In the genomic region with DNA sequence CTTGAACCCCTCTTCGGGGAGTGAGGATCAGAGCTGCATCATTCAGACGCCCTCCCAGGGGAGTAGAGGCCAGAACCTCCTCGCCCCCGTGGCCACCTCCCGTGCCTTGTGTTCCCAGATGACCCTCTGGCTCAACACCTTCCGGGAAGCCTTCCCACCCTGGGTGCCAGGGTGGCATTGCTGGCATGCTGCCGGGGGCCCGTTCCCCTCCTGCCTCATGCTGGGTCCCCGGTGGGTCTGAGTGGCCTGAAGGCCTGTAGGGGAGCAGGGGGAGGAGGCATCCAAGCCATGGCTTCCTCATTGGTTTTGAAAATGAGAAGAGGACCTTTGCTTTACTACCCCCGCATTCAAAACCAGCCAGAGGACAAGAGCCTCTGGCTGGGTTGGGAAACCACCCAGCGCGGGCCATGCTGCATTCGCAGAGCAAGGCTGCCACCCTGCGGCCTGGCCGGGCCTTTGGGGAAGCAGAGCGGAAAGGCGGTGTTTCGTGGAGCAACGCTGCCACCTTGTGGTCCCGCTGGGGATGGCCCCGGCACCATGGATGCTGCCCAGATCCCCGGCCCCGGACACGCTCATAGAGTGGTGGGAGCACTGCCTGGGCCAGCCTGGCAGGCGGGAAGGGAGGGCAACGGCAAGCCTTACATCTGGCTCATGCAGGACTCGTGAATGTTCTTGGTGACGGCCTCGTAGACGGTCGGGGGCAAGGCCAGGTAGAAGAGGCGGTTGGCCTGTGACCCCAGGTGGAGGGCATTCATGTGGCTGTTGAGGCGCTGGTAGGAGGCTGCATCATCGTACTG, we compare ENCODE assay signal across 8 cellular contexts. TPM values are rescaled to one million over a fixed set of nuclear protein-coding genes. Genes with fewer than 3 reads are reported as not detected.
DNase-seq lines count a peak whose midpoint lies in the region; ATAC-seq, FAIRE-seq and TF ChIP-seq lines count a peak whose summit lies in the region.

No MANE protein-coding gene starts in this region.

- POLR2A ChIA-PET in BJ (lab: Charles Lee) (no interaction called here), HepG2 (lab: Yijun Ruan, JAX) (no interaction called here)
- POLR2A ChIA-PET in activated CD4-positive, alpha-beta T cell treated with anti-CD3 and anti-CD28 coated beads for 36 hours (lab: Charles Lee), result no interaction called here

- no peaks in the 10 kb centered on the region for H3K9me3 ChIP-seq in HepG2 (ENCODE audit: low read length)

- CTCF ChIA-PET in BJ (lab: Yijun Ruan, JAX) (interaction anchor here (0.9 to 1.7 kb wide), 4 partner anchors 44 to 161 kb away, joined by 3 to 9 read pairs (median 5); a partner anchor contains a TSS), HepG2 (lab: Yijun Ruan, JAX; ENCODE audit: low intra/inter-chr PET ratio, low total read pairs) (interaction anchor here (0.9 to 3.9 kb wide), 9 partner anchors 48 to 398 kb away, joined by 3 to 55 read pairs (median 4); a partner anchor contains a TSS)
- CTCF ChIA-PET in activated CD4-positive, alpha-beta T cell treated with anti-CD3 and anti-CD28 coated beads for 36 hours (lab: Charles Lee), result interaction anchor here (0.6 to 1.1 kb wide), 3 partner anchors 70 to 127 kb away, joined by 3 to 4 read pairs (median 3); no protein-coding TSS in a partner anchor

- TF ChIP-seq CTCF in BJ (IDR thresholded peaks at IDR 0.05; ENCODE audit: insufficient read depth, low read depth, low read length) (peak; percentile 94), chondrocyte (IDR thresholded peaks at IDR 0.05) (peak; percentile 94), HepG2 (CRISPR knock-in tag; IDR thresholded peaks at IDR 0.05) (peak; percentile 99)

- no peaks in the 10 kb centered on the region for H3K27me3 ChIP-seq in BJ (ENCODE audit: control insufficient read depth, insufficient read depth, low read length)
- H3K27me3 ChIP-seq in HepG2 (ENCODE audit: control insufficient read depth in 1 of 2, insufficient read depth in 2 of 2, low read length in 2 of 2), result no peaks in the 10 kb centered on the region

- TF ChIP-seq POLR2A in HepG2 (IDR thresholded peaks at IDR 0.05; ENCODE audit: insufficient read depth in 1 of 2, low read depth in 2 of 2, low read length in 2 of 2), result no peak

- H3K27ac ChIP-seq in HepG2 (ENCODE audit: extremely low read length, insufficient read depth, low read length), result no peak overlapping the region

- H2AFZ ChIP-seq in HepG2 (ENCODE audit: low read length), result no peak overlapping the region

- intact Hi-C loops in activated CD4-positive, alpha-beta T cell treated with anti-CD3 and anti-CD28 coated beads for 36 hours (cut with DNase I, micrococcal nuclease), result loop anchor here (1.0 to 5.0 kb wide), 3 partner anchors 44 to 136 kb away; a partner anchor contains a TSS
- intact Hi-C loops in HepG2 (cut with micrococcal nuclease; ENCODE audit: unreplicated experiment), result loop anchor here (1.0 kb wide), 1 partner anchor 161 kb away; no protein-coding TSS in a partner anchor

- H3K36me3 ChIP-seq in BJ (ENCODE audit: control insufficient read depth, insufficient read depth, low read length), result peaks cover 16% of the 10 kb centered on the region
- peaks cover 4 to 13% of the 10 kb centered on the region in 2 experiments; a peak in 3 of 5 replicates for H3K36me3 ChIP-seq in HepG2 (replicated peaks in 1 of 2; ENCODE audit: control insufficient read depth in 1 of 2, insufficient read depth in 2 of 2, low read length in 2 of 2)

- TF ChIP-seq EP300 in HepG2 (IDR thresholded peaks at IDR 0.05; ENCODE audit: low read depth in 2 of 2, low read length in 2 of 2), result no peak
- no peak for TF ChIP-seq EP300 in HepG2 (CRISPR knock-in tag; IDR thresholded peaks at IDR 0.05; ENCODE audit: borderline replicate concordance)

- H3K4me1 ChIP-seq in HepG2 (ENCODE audit: insufficient read depth, low read length), result peaks cover 28% of the 10 kb centered on the region

- H3K4me3 ChIP-seq in BJ (ENCODE audit: low read depth, low read length) (no peak overlapping the region), HepG2 (replicated peaks in 1 of 3; ENCODE audit: insufficient read depth in 1 of 3, low read depth in 2 of 3, low read length in 3 of 3) (no peak overlapping the region)

- H3K27me3 Mint-ChIP-seq in activated CD4-positive, alpha-beta T cell treated with anti-CD3 and anti-CD28 coated beads for 36 hours, result no peaks in the 10 kb centered on the region
- no peaks in the 10 kb centered on the region for H3K27me3 Mint-ChIP-seq in chondrocyte (ENCODE audit: low read depth)

- H3K9me3 Mint-ChIP-seq in activated CD4-positive, alpha-beta T cell treated with anti-CD3 and anti-CD28 coated beads for 36 hours (ENCODE audit: low read depth), result no peaks in the 10 kb centered on the region
- H3K9me3 Mint-ChIP-seq in chondrocyte (ENCODE audit: low read depth), result no peaks in the 10 kb centered on the region

- no peak overlapping the region for H3K4me2 ChIP-seq in HepG2 (ENCODE audit: low read depth, low read length)

- H3K9ac ChIP-seq in HepG2 (ENCODE audit: insufficient read depth, low read depth, low read length), result no peak overlapping the region

- 100% methylated on average over 1 of the region's 34 CpGs for WGBS in HepG2 (ENCODE audit: low lambda C conversion rate)

- no peaks in the 10 kb centered on the region for H4K20me1 ChIP-seq in HepG2 (ENCODE audit: insufficient read depth, low read length)

- DNase-seq in BJ (ENCODE audit: low read depth) (no peak), GM19239 (ENCODE audit: insufficient read length, low spot score) (peak; percentile 79), NCI-H524 (lab: John Stamatoyannopoulos, UW) (peak; percentile 47 to 79), chondrocyte (ENCODE audit: low spot score) (no peak), HepG2 (ENCODE audit: low spot score) (peak; percentile 56)
- peak; percentile 93 for DNase-seq in activated CD4-positive, alpha-beta T cell treated with anti-CD3 and anti-CD28 coated beads for 36 hours
- peak; percentile 64 to 81 (median 75) for DNase-seq in stimulated activated CD4-positive, alpha-beta T cell treated with anti-CD3 and anti-CD28 coated beads, TNF-alpha, amount 100 ng/mL, for 4 hours (ENCODE audit: low read depth in 3 of 3)

- H3K79me2 ChIP-seq in HepG2 (ENCODE audit: insufficient read depth, low read length), result peaks cover 4% of the 10 kb centered on the region

- TF ChIP-seq RAD21 in HepG2 (CRISPR knock-in tag; IDR thresholded peaks at IDR 0.05), result peak; percentile 99

- H3K27ac Mint-ChIP-seq in activated CD4-positive, alpha-beta T cell treated with anti-CD3 and anti-CD28 coated beads for 36 hours, result no peak overlapping the region
- H3K27ac Mint-ChIP-seq in chondrocyte (ENCODE audit: unreplicated experiment), result peak overlapping the region; percentile 17

- BruUV-seq in HepG2 (replicated peaks; lab: Mats Ljungman, UMichigan), result no TSS peak

- ATAC-seq in HG03354 (IDR thresholded peaks at IDR 0.05; ENCODE audit: poor library complexity, severe bottlenecking, unreplicated experiment) (peak; percentile 95), HepG2 (peak; percentile 83)
- peak; percentile 96 for ATAC-seq in activated CD4-positive, alpha-beta T cell treated with anti-CD3 and anti-CD28 coated beads for 36 hours

- in situ Hi-C loops in HepG2 (cut with HindIII; ENCODE audit: extremely low pct_ligation_motif_present, low pct_unique_long_range_greater_than_20kb), result loop anchor here (25.0 kb wide), 1 partner anchor 122 kb away; a partner anchor contains a TSS

- no peak overlapping the region for H3K4me3 Mint-ChIP-seq in activated CD4-positive, alpha-beta T cell treated with anti-CD3 and anti-CD28 coated beads for 36 hours
- no peak overlapping the region for H3K4me3 Mint-ChIP-seq in chondrocyte (ENCODE audit: unreplicated experiment)

- peaks cover 13% of the 10 kb centered on the region for H3K4me1 Mint-ChIP-seq in activated CD4-positive, alpha-beta T cell treated with anti-CD3 and anti-CD28 coated beads for 36 hours
- peaks cover 17% of the 10 kb centered on the region for H3K4me1 Mint-ChIP-seq in chondrocyte (ENCODE audit: low read depth)

- peak; percentile 100 for FAIRE-seq in GM19239 (lab: Jason Lieb, UNC)
- FAIRE-seq in HepG2 (lab: Jason Lieb, UNC), result peak; percentile 53

- H3K36me3 Mint-ChIP-seq in activated CD4-positive, alpha-beta T cell treated with anti-CD3 and anti-CD28 coated beads for 36 hours (ENCODE audit: low read depth), result peaks cover 11% of the 10 kb centered on the region
- peaks cover 6% of the 10 kb centered on the region for H3K36me3 Mint-ChIP-seq in chondrocyte (ENCODE audit: low read depth)

RNA-seq across cellular contexts. Expression of a gene that starts 11.9 kb away (rescaled TPM):
- polyA plus RNA-seq in BJ (2011; rRNA removed), result 57.7 and 157 TPM in 2 replicates
- polyA minus RNA-seq in BJ (2011; rRNA and poly(A)+ RNA removed), result 75.1 and 90.8 TPM in 2 replicates
- 10 to 100 TPM; 63.1 to 72.5 TPM for total RNA-seq in activated CD4-positive, alpha-beta T cell treated with anti-CD3 and anti-CD28 coated beads for 36 hours
- total RNA-seq in chondrocyte, result 63.9 to 165 TPM (median 67.6 TPM) in 3 replicates
- total RNA-seq in HepG2 (2016; rRNA removed; fragmentation: Illumina TruSeq; extraction: Trizol), result 28.8 and 44.6 TPM in 2 replicates
- 31.2 and 32.2 TPM in 2 replicates for total RNA-seq in HepG2 (2016; cell fraction: cytosol; rRNA removed; fragmentation: Illumina TruSeq; extraction: Trizol; ENCODE audit: low read depth)
- total RNA-seq in HepG2 (2016; cell fraction: insoluble cytoplasmic fraction; rRNA removed; fragmentation: Illumina TruSeq; extraction: Trizol), result 31.8 and 35.7 TPM in 2 replicates
- total RNA-seq in HepG2 (2016; cell fraction: membrane; rRNA removed; fragmentation: Illumina TruSeq; extraction: Trizol), result 17.4 and 19.0 TPM in 2 replicates
- total RNA-seq in HepG2 (2016; cell fraction: nucleus; rRNA removed; fragmentation: Illumina TruSeq; extraction: Trizol), result 29.9 and 30.0 TPM in 2 replicates
- polyA plus RNA-seq in HepG2 (2011; rRNA removed), result 18.8 and 19.5 TPM in 2 replicates
- polyA plus RNA-seq in HepG2 (2011; cell fraction: cytosol; rRNA removed), result 10.6 and 13.2 TPM in 2 replicates
- polyA plus RNA-seq in HepG2 (2011; cell fraction: nucleus; rRNA removed), result 56.3 and 68.9 TPM in 2 replicates
- polyA plus RNA-seq in HepG2 (2012), result 42.2 and 78.7 TPM in 2 replicates
- polyA plus RNA-seq in HepG2 (2016; cell fraction: cytosol; fragmentation: Illumina TruSeq; extraction: Trizol; ENCODE audit: low read depth), result 20.7 and 21.1 TPM in 2 replicates
- polyA plus RNA-seq in HepG2 (2016; cell fraction: insoluble cytoplasmic fraction; fragmentation: Illumina TruSeq; extraction: Trizol; ENCODE audit: low read depth), result 81.5 and 118 TPM in 2 replicates
- polyA plus RNA-seq in HepG2 (2016; cell fraction: membrane; fragmentation: Illumina TruSeq; extraction: Trizol; ENCODE audit: low read depth), result 27.9 and 29.6 TPM in 2 replicates
- 75.8 and 80.5 TPM in 2 replicates for polyA plus RNA-seq in HepG2 (2016; cell fraction: nucleus; fragmentation: Illumina TruSeq; extraction: Trizol; ENCODE audit: insufficient read depth, low read depth)
- polyA minus RNA-seq in HepG2 (2011; rRNA and poly(A)+ RNA removed; ENCODE audit: low replicate concordance), result 44.6 and 150 TPM in 2 replicates
- polyA minus RNA-seq in HepG2 (2011; cell fraction: cytosol; rRNA and poly(A)+ RNA removed), result 19.2 and 20.1 TPM in 2 replicates
- polyA minus RNA-seq in HepG2 (2011; cell fraction: nucleus; rRNA and poly(A)+ RNA removed), result 21.4 and 32.2 TPM in 2 replicates

RNA-seq across cellular contexts. Expression of a gene that starts 12.7 kb away (rescaled TPM):
- 22.6 and 38.8 TPM in 2 replicates for polyA plus RNA-seq in BJ (2011; rRNA removed)
- polyA minus RNA-seq in BJ (2011; rRNA and poly(A)+ RNA removed), result 8.2 and 13.5 TPM in 2 replicates
- total RNA-seq in activated CD4-positive, alpha-beta T cell treated with anti-CD3 and anti-CD28 coated beads for 36 hours, result 10 to 100 TPM; 32.7 to 33.0 TPM
- 21.6 to 28.3 TPM (median 22.4 TPM) in 3 replicates for total RNA-seq in chondrocyte
- 26.5 and 30.6 TPM in 2 replicates for total RNA-seq in HepG2 (2016; rRNA removed; fragmentation: Illumina TruSeq; extraction: Trizol)
- total RNA-seq in HepG2 (2016; cell fraction: cytosol; rRNA removed; fragmentation: Illumina TruSeq; extraction: Trizol; ENCODE audit: low read depth), result 5.0 and 5.2 TPM in 2 replicates
- 23.9 and 32.1 TPM in 2 replicates for total RNA-seq in HepG2 (2016; cell fraction: insoluble cytoplasmic fraction; rRNA removed; fragmentation: Illumina TruSeq; extraction: Trizol)
- 8.3 and 8.6 TPM in 2 replicates for total RNA-seq in HepG2 (2016; cell fraction: membrane; rRNA removed; fragmentation: Illumina TruSeq; extraction: Trizol)
- 26.2 and 29.8 TPM in 2 replicates for total RNA-seq in HepG2 (2016; cell fraction: nucleus; rRNA removed; fragmentation: Illumina TruSeq; extraction: Trizol)
- 44.3 and 57.9 TPM in 2 replicates for polyA plus RNA-seq in HepG2 (2011; rRNA removed)
- polyA plus RNA-seq in HepG2 (2011; cell fraction: cytosol; rRNA removed), result 37.0 and 45.4 TPM in 2 replicates
- polyA plus RNA-seq in HepG2 (2011; cell fraction: nucleus; rRNA removed), result 220 and 234 TPM in 2 replicates
- 20.6 and 37.0 TPM in 2 replicates for polyA plus RNA-seq in HepG2 (2012)
- polyA plus RNA-seq in HepG2 (2016; cell fraction: cytosol; fragmentation: Illumina TruSeq; extraction: Trizol; ENCODE audit: low read depth), result 3.9 TPM in 2 replicates
- polyA plus RNA-seq in HepG2 (2016; cell fraction: insoluble cytoplasmic fraction; fragmentation: Illumina TruSeq; extraction: Trizol; ENCODE audit: low read depth), result 24.9 and 29.4 TPM in 2 replicates
- polyA plus RNA-seq in HepG2 (2016; cell fraction: membrane; fragmentation: Illumina TruSeq; extraction: Trizol; ENCODE audit: low read depth), result 6.6 and 6.7 TPM in 2 replicates
- 63.5 and 67.1 TPM in 2 replicates for polyA plus RNA-seq in HepG2 (2016; cell fraction: nucleus; fragmentation: Illumina TruSeq; extraction: Trizol; ENCODE audit: insufficient read depth, low read depth)
- 19.1 and 42.7 TPM in 2 replicates for polyA minus RNA-seq in HepG2 (2011; rRNA and poly(A)+ RNA removed; ENCODE audit: low replicate concordance)
- 17.9 and 20.8 TPM in 2 replicates for polyA minus RNA-seq in HepG2 (2011; cell fraction: cytosol; rRNA and poly(A)+ RNA removed)
- polyA minus RNA-seq in HepG2 (2011; cell fraction: nucleus; rRNA and poly(A)+ RNA removed), result 36.8 and 37.0 TPM in 2 replicates

RNA-seq across cellular contexts. Expression of a gene that starts 18.7 kb away (rescaled TPM):
- 17.3 and 34.8 TPM in 2 replicates for polyA plus RNA-seq in BJ (2011; rRNA removed)
- polyA minus RNA-seq in BJ (2011; rRNA and poly(A)+ RNA removed), result 10.7 and 16.4 TPM in 2 replicates
- 10 to 100 TPM; 27.6 to 30.5 TPM for total RNA-seq in activated CD4-positive, alpha-beta T cell treated with anti-CD3 and anti-CD28 coated beads for 36 hours
- 35.7 to 38.5 TPM (median 36.5 TPM) in 3 replicates for total RNA-seq in chondrocyte
- 6.7 and 11.2 TPM in 2 replicates for total RNA-seq in HepG2 (2016; rRNA removed; fragmentation: Illumina TruSeq; extraction: Trizol)
- total RNA-seq in HepG2 (2016; cell fraction: cytosol; rRNA removed; fragmentation: Illumina TruSeq; extraction: Trizol; ENCODE audit: low read depth), result 6.0 and 6.7 TPM in 2 replicates
- 6.9 and 11.7 TPM in 2 replicates for total RNA-seq in HepG2 (2016; cell fraction: insoluble cytoplasmic fraction; rRNA removed; fragmentation: Illumina TruSeq; extraction: Trizol)
- total RNA-seq in HepG2 (2016; cell fraction: membrane; rRNA removed; fragmentation: Illumina TruSeq; extraction: Trizol), result 11.4 and 13.2 TPM in 2 replicates
- 8.6 and 11.3 TPM in 2 replicates for total RNA-seq in HepG2 (2016; cell fraction: nucleus; rRNA removed; fragmentation: Illumina TruSeq; extraction: Trizol)
- 22.7 and 26.0 TPM in 2 replicates for polyA plus RNA-seq in HepG2 (2011; rRNA removed)
- polyA plus RNA-seq in HepG2 (2011; cell fraction: cytosol; rRNA removed), result 20.0 and 31.3 TPM in 2 replicates
- polyA plus RNA-seq in HepG2 (2011; cell fraction: nucleus; rRNA removed), result 76.1 and 87.3 TPM in 2 replicates
- 11.8 and 16.0 TPM in 2 replicates for polyA plus RNA-seq in HepG2 (2012)
- polyA plus RNA-seq in HepG2 (2016; cell fraction: cytosol; fragmentation: Illumina TruSeq; extraction: Trizol; ENCODE audit: low read depth), result 9.5 and 10.6 TPM in 2 replicates
- 6.1 and 11.2 TPM in 2 replicates for polyA plus RNA-seq in HepG2 (2016; cell fraction: insoluble cytoplasmic fraction; fragmentation: Illumina TruSeq; extraction: Trizol; ENCODE audit: low read depth)
- 11.5 and 11.8 TPM in 2 replicates for polyA plus RNA-seq in HepG2 (2016; cell fraction: membrane; fragmentation: Illumina TruSeq; extraction: Trizol; ENCODE audit: low read depth)
- polyA plus RNA-seq in HepG2 (2016; cell fraction: nucleus; fragmentation: Illumina TruSeq; extraction: Trizol; ENCODE audit: insufficient read depth, low read depth), result 22.0 and 23.9 TPM in 2 replicates
- 22.5 and 32.8 TPM in 2 replicates for polyA minus RNA-seq in HepG2 (2011; rRNA and poly(A)+ RNA removed; ENCODE audit: low replicate concordance)
- polyA minus RNA-seq in HepG2 (2011; cell fraction: cytosol; rRNA and poly(A)+ RNA removed), result 9.7 and 11.3 TPM in 2 replicates
- 5.7 and 7.8 TPM in 2 replicates for polyA minus RNA-seq in HepG2 (2011; cell fraction: nucleus; rRNA and poly(A)+ RNA removed)

RNA-seq across cellular contexts. Expression of a gene that starts 44.3 kb away (rescaled TPM):
- polyA plus RNA-seq in BJ (2011; rRNA removed), result 26.8 and 45.6 TPM in 2 replicates
- 22.8 and 26.9 TPM in 2 replicates for polyA minus RNA-seq in BJ (2011; rRNA and poly(A)+ RNA removed)
- 10 to 100 TPM; 10.4 to 11.3 TPM for total RNA-seq in activated CD4-positive, alpha-beta T cell treated with anti-CD3 and anti-CD28 coated beads for 36 hours
- total RNA-seq in chondrocyte, result 26.8 to 28.9 TPM (median 28.9 TPM) in 3 replicates
- 10.1 and 10.8 TPM in 2 replicates for total RNA-seq in HepG2 (2016; rRNA removed; fragmentation: Illumina TruSeq; extraction: Trizol)
- 9.0 and 10.7 TPM in 2 replicates for total RNA-seq in HepG2 (2016; cell fraction: cytosol; rRNA removed; fragmentation: Illumina TruSeq; extraction: Trizol; ENCODE audit: low read depth)
- total RNA-seq in HepG2 (2016; cell fraction: insoluble cytoplasmic fraction; rRNA removed; fragmentation: Illumina TruSeq; extraction: Trizol), result 7.1 and 10.6 TPM in 2 replicates
- 19.7 and 23.5 TPM in 2 replicates for total RNA-seq in HepG2 (2016; cell fraction: membrane; rRNA removed; fragmentation: Illumina TruSeq; extraction: Trizol)
- total RNA-seq in HepG2 (2016; cell fraction: nucleus; rRNA removed; fragmentation: Illumina TruSeq; extraction: Trizol), result 5.5 and 5.9 TPM in 2 replicates
- 11.5 and 13.7 TPM in 2 replicates for polyA plus RNA-seq in HepG2 (2011; rRNA removed)
- 12.8 and 15.4 TPM in 2 replicates for polyA plus RNA-seq in HepG2 (2011; cell fraction: cytosol; rRNA removed)
- polyA plus RNA-seq in HepG2 (2011; cell fraction: nucleus; rRNA removed), result 12.0 and 13.6 TPM in 2 replicates
- polyA plus RNA-seq in HepG2 (2012), result 7.8 and 12.5 TPM in 2 replicates
- 16.2 and 21.3 TPM in 2 replicates for polyA plus RNA-seq in HepG2 (2016; cell fraction: cytosol; fragmentation: Illumina TruSeq; extraction: Trizol; ENCODE audit: low read depth)
- 14.1 and 15.3 TPM in 2 replicates for polyA plus RNA-seq in HepG2 (2016; cell fraction: insoluble cytoplasmic fraction; fragmentation: Illumina TruSeq; extraction: Trizol; ENCODE audit: low read depth)
- polyA plus RNA-seq in HepG2 (2016; cell fraction: membrane; fragmentation: Illumina TruSeq; extraction: Trizol; ENCODE audit: low read depth), result 27.8 and 30.6 TPM in 2 replicates
- 13.1 TPM in 2 replicates for polyA plus RNA-seq in HepG2 (2016; cell fraction: nucleus; fragmentation: Illumina TruSeq; extraction: Trizol; ENCODE audit: insufficient read depth, low read depth)
- polyA minus RNA-seq in HepG2 (2011; rRNA and poly(A)+ RNA removed; ENCODE audit: low replicate concordance), result 21.1 and 41.7 TPM in 2 replicates
- 6.5 and 11.1 TPM in 2 replicates for polyA minus RNA-seq in HepG2 (2011; cell fraction: cytosol; rRNA and poly(A)+ RNA removed)
- polyA minus RNA-seq in HepG2 (2011; cell fraction: nucleus; rRNA and poly(A)+ RNA removed), result 2.3 and 2.5 TPM in 2 replicates

RNA-seq across cellular contexts. Expression of a gene that starts 48.3 kb away (rescaled TPM):
- 22.1 and 33.3 TPM in 2 replicates for polyA plus RNA-seq in BJ (2011; rRNA removed)
- polyA minus RNA-seq in BJ (2011; rRNA and poly(A)+ RNA removed), result 15.4 and 27.1 TPM in 2 replicates
- 10 to 100 TPM; 45.2 to 47.6 TPM for total RNA-seq in activated CD4-positive, alpha-beta T cell treated with anti-CD3 and anti-CD28 coated beads for 36 hours
- total RNA-seq in chondrocyte, result 20.8 to 21.2 TPM (median 20.8 TPM) in 3 replicates
- total RNA-seq in HepG2 (2016; rRNA removed; fragmentation: Illumina TruSeq; extraction: Trizol), result 25.5 and 29.1 TPM in 2 replicates
- 11.4 and 12.2 TPM in 2 replicates for total RNA-seq in HepG2 (2016; cell fraction: cytosol; rRNA removed; fragmentation: Illumina TruSeq; extraction: Trizol; ENCODE audit: low read depth)
- 26.5 and 28.9 TPM in 2 replicates for total RNA-seq in HepG2 (2016; cell fraction: insoluble cytoplasmic fraction; rRNA removed; fragmentation: Illumina TruSeq; extraction: Trizol)
- 32.1 and 33.9 TPM in 2 replicates for total RNA-seq in HepG2 (2016; cell fraction: membrane; rRNA removed; fragmentation: Illumina TruSeq; extraction: Trizol)
- total RNA-seq in HepG2 (2016; cell fraction: nucleus; rRNA removed; fragmentation: Illumina TruSeq; extraction: Trizol), result 10.4 and 12.9 TPM in 2 replicates
- 16.8 and 21.7 TPM in 2 replicates for polyA plus RNA-seq in HepG2 (2011; rRNA removed)
- polyA plus RNA-seq in HepG2 (2011; cell fraction: cytosol; rRNA removed), result 20.9 and 32.4 TPM in 2 replicates
- 11.5 and 13.8 TPM in 2 replicates for polyA plus RNA-seq in HepG2 (2011; cell fraction: nucleus; rRNA removed)
- 14.3 and 16.6 TPM in 2 replicates for polyA plus RNA-seq in HepG2 (2012)
- 12.8 and 14.0 TPM in 2 replicates for polyA plus RNA-seq in HepG2 (2016; cell fraction: cytosol; fragmentation: Illumina TruSeq; extraction: Trizol; ENCODE audit: low read depth)
- polyA plus RNA-seq in HepG2 (2016; cell fraction: insoluble cytoplasmic fraction; fragmentation: Illumina TruSeq; extraction: Trizol; ENCODE audit: low read depth), result 21.9 and 28.0 TPM in 2 replicates
- polyA plus RNA-seq in HepG2 (2016; cell fraction: membrane; fragmentation: Illumina TruSeq; extraction: Trizol; ENCODE audit: low read depth), result 24.6 and 26.6 TPM in 2 replicates
- 17.4 and 20.6 TPM in 2 replicates for polyA plus RNA-seq in HepG2 (2016; cell fraction: nucleus; fragmentation: Illumina TruSeq; extraction: Trizol; ENCODE audit: insufficient read depth, low read depth)
- 32.9 and 96.4 TPM in 2 replicates for polyA minus RNA-seq in HepG2 (2011; rRNA and poly(A)+ RNA removed; ENCODE audit: low replicate concordance)
- 13.2 and 18.6 TPM in 2 replicates for polyA minus RNA-seq in HepG2 (2011; cell fraction: cytosol; rRNA and poly(A)+ RNA removed)
- 3.0 and 4.6 TPM in 2 replicates for polyA minus RNA-seq in HepG2 (2011; cell fraction: nucleus; rRNA and poly(A)+ RNA removed)

Comparison
In these comparisons a context has a peak if more than half of its experiments do, and no peak if none do; other contexts are left out.
1. DNase-seq: peak in GM19239 (single experiment), NCI-H524 (2 of 2), activated CD4-positive, alpha-beta T cell treated with anti-CD3 and anti-CD28 coated beads for 36 hours (single experiment), HepG2 (single experiment) and stimulated activated CD4-positive, alpha-beta T cell treated with anti-CD3 and anti-CD28 coated beads, TNF-alpha, amount 100 ng/mL, for 4 hours (3 of 3); none in BJ (single experiment) and chondrocyte (single experiment).
2. Peak in every context shown above with its lines, with median percentiles within 50 percentile points of each other: CTCF ChIP-seq and ATAC-seq.